18 cellular contexts compared by ENCODE assay signal in the genomic region with DNA sequence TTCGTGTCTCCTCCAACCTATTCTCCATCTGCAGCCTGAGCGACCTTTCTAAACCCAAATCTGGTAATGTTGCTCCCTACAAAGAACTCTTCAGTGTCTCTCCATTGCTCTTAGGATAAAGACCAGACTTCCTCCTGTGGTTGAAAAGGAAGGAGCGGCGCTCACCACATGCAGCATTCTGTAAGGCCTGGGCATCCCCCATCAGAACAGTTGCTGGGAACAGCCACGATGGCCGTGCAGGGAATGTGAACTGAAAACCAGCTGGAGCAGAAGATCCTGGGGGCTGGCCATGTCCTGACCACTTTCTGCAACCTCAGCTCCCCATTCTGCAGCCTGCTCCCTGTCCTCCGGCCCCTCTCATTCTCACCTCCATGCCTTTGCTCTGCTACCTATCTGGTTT.
"Had no signal": no experiment of that assay in that cellular context is flagged by ENCODE, and none has a peak within 500 bp of the region (broad histone marks: within the 10 kb centered on the region; RNA-seq: fewer than 3 reads in every experiment).

No MANE protein-coding gene starts in this region.

- H3K4me3 ChIP-seq: esophagus squamous epithelium, ovary, psoas muscle, thoracic aorta, upper lobe of left lung had no signal

- H3K4me1 ChIP-seq: esophagus squamous epithelium, psoas muscle, upper lobe of left lung had no signal

- H3K27me3 ChIP-seq: ovary, upper lobe of left lung had no signal

- H3K36me3 ChIP-seq: esophagus squamous epithelium, ovary, thoracic aorta, upper lobe of left lung had no signal

- H3K4me1 Mint-ChIP-seq: activated naive CD4-positive, alpha-beta T cell treated with anti-CD3 and anti-CD28 coated beads, Interleukin-2, amount 50 U/mL, for 24 hours; stimulated activated effector memory CD8-positive, alpha-beta T cell treated with anti-CD3 and anti-CD28 coated beads, Interleukin-12 subunit alpha, Interleukin-12 subunit beta, amount 100 ng/mL, for 72 hours had no signal

- H3K9me3 Mint-ChIP-seq: natural killer cell treated with Interleukin-12 subunit alpha and Interleukin-12 subunit beta and Interleukin-15 and Interleukin-18, amount 100 ng/mL, for 72 hours had no signal

- DNase-seq: activated CD4-positive, alpha-beta T cell treated with anti-CD3 and anti-CD28 coated beads for 1 hour; activated CD4-positive, alpha-beta T cell treated with anti-CD3 and anti-CD28 coated beads, Interleukin-2, amount 50 U/mL, for 48 hours; activated gamma-delta T cell; dermis blood vessel endothelial cell; effector memory CD8-positive, alpha-beta T cell; esophagus squamous epithelium; mesendoderm; ovary; psoas muscle; right cardiac atrium; stimulated activated CD4-positive, alpha-beta T cell treated with anti-CD3 and anti-CD28 coated beads, Interleukin-4, amount 100 ng/mL, for 24 hours; T-helper 17 cell; upper lobe of left lung had no signal

- ATAC-seq: effector memory CD8-positive, alpha-beta T cell; natural killer cell treated with Interleukin-12 subunit alpha and Interleukin-12 subunit beta and Interleukin-15 and Interleukin-18, amount 100 ng/mL, for 72 hours; psoas muscle; stimulated activated effector memory CD8-positive, alpha-beta T cell treated with anti-CD3 and anti-CD28 coated beads, Interleukin-12 subunit alpha, Interleukin-12 subunit beta, amount 100 ng/mL, for 72 hours; T-helper 17 cell had no signal

- H3K27ac Mint-ChIP-seq: activated naive CD4-positive, alpha-beta T cell treated with anti-CD3 and anti-CD28 coated beads, Interleukin-2, amount 50 U/mL, for 24 hours; natural killer cell treated with Interleukin-12 subunit alpha and Interleukin-12 subunit beta and Interleukin-15 and Interleukin-18, amount 100 ng/mL, for 72 hours; stimulated activated effector memory CD8-positive, alpha-beta T cell treated with anti-CD3 and anti-CD28 coated beads, Interleukin-12 subunit alpha, Interleukin-12 subunit beta, amount 100 ng/mL, for 72 hours; T-helper 17 cell had no signal

- H3K27ac ChIP-seq: esophagus squamous epithelium, ovary, psoas muscle, thoracic aorta, upper lobe of left lung, VCaP had no signal

- H3K36me3 Mint-ChIP-seq: natural killer cell treated with Interleukin-12 subunit alpha and Interleukin-12 subunit beta and Interleukin-15 and Interleukin-18, amount 100 ng/mL, for 72 hours; stimulated activated effector memory CD8-positive, alpha-beta T cell treated with anti-CD3 and anti-CD28 coated beads, Interleukin-12 subunit alpha, Interleukin-12 subunit beta, amount 100 ng/mL, for 72 hours had no signal

- H3K4me3 Mint-ChIP-seq: activated naive CD4-positive, alpha-beta T cell treated with anti-CD3 and anti-CD28 coated beads, Interleukin-2, amount 50 U/mL, for 24 hours; effector memory CD8-positive, alpha-beta T cell; natural killer cell treated with Interleukin-12 subunit alpha and Interleukin-12 subunit beta and Interleukin-15 and Interleukin-18, amount 100 ng/mL, for 72 hours; stimulated activated effector memory CD8-positive, alpha-beta T cell treated with anti-CD3 and anti-CD28 coated beads, Interleukin-12 subunit alpha, Interleukin-12 subunit beta, amount 100 ng/mL, for 72 hours; T-helper 17 cell had no signal
